ENCODE assay signal across 14 cellular contexts in genomic region chr22:46794491-46794890, GRCh38.
"Had no signal": no experiment of that assay in that cellular context is flagged by ENCODE, and none has a peak within 500 bp of the region (broad histone marks: within the 10 kb centered on the region; RNA-seq: fewer than 3 reads in every experiment).

No MANE protein-coding gene starts in this region.

- H3K27me3 Mint-ChIP-seq: activated CD4-positive, alpha-beta T cell treated with anti-CD3 and anti-CD28 coated beads for 36 hours; stimulated activated naive CD8-positive, alpha-beta T cell treated with anti-CD3 and anti-CD28 coated beads, Interleukin-15, Interleukin-2, amounts not matched to agents 100 ng/mL and 50 ng/mL, for 24 hours had no signal

- ATAC-seq: activated CD4-positive, alpha-beta T cell treated with anti-CD3 and anti-CD28 coated beads for 36 hours; gastroesophageal sphincter; right cardiac atrium had no signal

- H3K9me3 Mint-ChIP-seq: stimulated activated naive CD8-positive, alpha-beta T cell treated with anti-CD3 and anti-CD28 coated beads, Interleukin-15, Interleukin-2, amounts not matched to agents 100 ng/mL and 50 ng/mL, for 24 hours had no signal

- H3K27ac ChIP-seq: gastroesophageal sphincter, left ventricle myocardium inferior, testis, VCaP had no signal

- H3K4me3 Mint-ChIP-seq: activated CD4-positive, alpha-beta T cell treated with anti-CD3 and anti-CD28 coated beads for 36 hours; stimulated activated naive CD8-positive, alpha-beta T cell treated with anti-CD3 and anti-CD28 coated beads, Interleukin-15, Interleukin-2, amounts not matched to agents 100 ng/mL and 50 ng/mL, for 24 hours had no signal

- H3K9me3 ChIP-seq: gastroesophageal sphincter, left ventricle myocardium inferior, testis had no signal

- H3K4me3 ChIP-seq: gastroesophageal sphincter, left ventricle myocardium inferior, testis had no signal

- H3K27me3 ChIP-seq: gastroesophageal sphincter, testis had no signal

- H3K27ac Mint-ChIP-seq: activated CD4-positive, alpha-beta T cell treated with anti-CD3 and anti-CD28 coated beads for 36 hours; stimulated activated naive CD8-positive, alpha-beta T cell treated with anti-CD3 and anti-CD28 coated beads, Interleukin-15, Interleukin-2, amounts not matched to agents 100 ng/mL and 50 ng/mL, for 24 hours had no signal

- DNase-seq: activated CD4-positive, alpha-beta T cell treated with anti-CD3 and anti-CD28 coated beads for 36 hours; central memory CD4-positive, alpha-beta T cell; cortex of kidney; effector CD8-positive, alpha-beta T cell; left ventricle myocardium inferior; mesenchymal stem cell; nucleus accumbens; SHP77 treated with DMSO at 0.1 percent for 48 hours; T-helper 9 cell had no signal
